In the genomic region with DNA sequence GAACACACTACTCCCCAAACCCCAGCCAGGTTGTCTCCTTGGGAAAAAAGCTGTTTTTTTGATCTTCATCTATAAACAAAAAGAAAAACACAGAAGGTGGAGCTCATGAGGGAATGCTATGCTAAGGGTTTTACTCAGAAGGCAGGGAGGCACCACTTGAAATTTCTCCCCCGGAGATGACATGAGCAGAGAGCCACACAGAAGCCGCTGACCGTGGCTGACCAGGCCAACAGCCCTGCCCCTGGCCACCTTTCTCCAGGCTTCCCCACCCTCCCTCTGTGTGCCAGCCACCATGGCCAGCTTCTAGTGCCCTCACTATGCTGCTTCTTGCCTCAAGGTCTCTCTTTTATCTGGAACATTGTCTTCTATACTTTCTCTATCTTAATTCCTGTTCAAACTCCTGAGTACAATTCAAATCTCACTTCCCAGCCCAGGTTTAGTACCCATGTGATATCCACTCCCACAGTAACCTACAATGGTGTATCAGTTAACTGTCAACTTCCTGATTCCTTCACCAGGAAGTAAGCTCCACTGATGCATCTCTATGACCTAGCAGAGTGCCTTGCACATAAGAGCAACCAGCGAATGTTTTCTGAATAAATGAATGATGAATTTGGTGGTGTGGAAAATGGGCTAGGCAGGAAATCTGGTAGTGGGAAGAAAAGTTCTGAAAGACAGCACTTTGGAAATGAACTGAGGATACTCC, we compare ENCODE assay signal across 1 cellular context.
TF ChIP-seq lines count a peak whose summit lies in the region.

No MANE protein-coding gene starts in this region.

TF ChIP-seq in GM12878, 131 proteins besides CTCF, POLR2A, EP300 and RAD21:
- TF ChIP-seq ZNF274 (IDR thresholded peaks at IDR 0.05; ENCODE audit: insufficient read depth, insufficient read length) (no peak), NR2C2 (IDR thresholded peaks at IDR 0.05; ENCODE audit: borderline replicate concordance, control insufficient read depth, insufficient read length, low read depth) (no peak), SMAD1 (IDR thresholded peaks at IDR 0.05; ENCODE audit: low read depth, partially characterized antibody) (no peak), KDM1A (IDR thresholded peaks at IDR 0.05; ENCODE audit: borderline replicate concordance) (no peak), STAT3 (IDR thresholded peaks at IDR 0.05; ENCODE audit: low read depth, low read length) (no peak), TAF1 (IDR thresholded peaks at IDR 0.05; ENCODE audit: borderline replicate concordance, low read depth, low read length) (no peak), RUNX3 (IDR thresholded peaks at IDR 0.05; ENCODE audit: low read length) (no peak), YBX1 (IDR thresholded peaks at IDR 0.05) (no peak), TCF3 (IDR thresholded peaks at IDR 0.05; ENCODE audit: borderline replicate concordance, insufficient read depth, low read depth, low read length) (no peak), SRF (IDR thresholded peaks at IDR 0.05; ENCODE audit: low read depth in 2 of 2, low read length in 2 of 2) (no peak), ATF7 (IDR thresholded peaks at IDR 0.05; ENCODE audit: low read depth) (no peak), CREM (IDR thresholded peaks at IDR 0.05; ENCODE audit: low read depth) (no peak)
- TF ChIP-seq, protein P1, sequence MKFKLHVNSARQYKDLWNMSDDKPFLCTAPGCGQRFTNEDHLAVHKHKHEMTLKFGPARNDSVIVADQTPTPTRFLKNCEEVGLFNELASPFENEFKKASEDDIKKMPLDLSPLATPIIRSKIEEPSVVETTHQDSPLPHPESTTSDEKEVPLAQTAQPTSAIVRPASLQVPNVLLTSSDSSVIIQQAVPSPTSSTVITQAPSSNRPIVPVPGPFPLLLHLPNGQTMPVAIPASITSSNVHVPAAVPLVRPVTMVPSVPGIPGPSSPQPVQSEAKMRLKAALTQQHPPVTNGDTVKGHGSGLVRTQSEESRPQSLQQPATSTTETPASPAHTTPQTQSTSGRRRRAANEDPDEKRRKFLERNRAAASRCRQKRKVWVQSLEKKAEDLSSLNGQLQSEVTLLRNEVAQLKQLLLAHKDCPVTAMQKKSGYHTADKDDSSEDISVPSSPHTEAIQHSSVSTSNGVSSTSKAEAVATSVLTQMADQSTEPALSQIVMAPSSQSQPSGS (IDR thresholded peaks at IDR 0.05; ENCODE audit: low read length): no peak
- TF ChIP-seq, protein P2, sequence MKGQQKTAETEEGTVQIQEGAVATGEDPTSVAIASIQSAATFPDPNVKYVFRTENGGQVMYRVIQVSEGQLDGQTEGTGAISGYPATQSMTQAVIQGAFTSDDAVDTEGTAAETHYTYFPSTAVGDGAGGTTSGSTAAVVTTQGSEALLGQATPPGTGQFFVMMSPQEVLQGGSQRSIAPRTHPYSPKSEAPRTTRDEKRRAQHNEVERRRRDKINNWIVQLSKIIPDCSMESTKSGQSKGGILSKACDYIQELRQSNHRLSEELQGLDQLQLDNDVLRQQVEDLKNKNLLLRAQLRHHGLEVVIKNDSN (IDR thresholded peaks at IDR 0.05; ENCODE audit: borderline replicate concordance, extremely low read length, insufficient read depth, low read depth, low read length): no peak
- TF ChIP-seq, protein P3, sequence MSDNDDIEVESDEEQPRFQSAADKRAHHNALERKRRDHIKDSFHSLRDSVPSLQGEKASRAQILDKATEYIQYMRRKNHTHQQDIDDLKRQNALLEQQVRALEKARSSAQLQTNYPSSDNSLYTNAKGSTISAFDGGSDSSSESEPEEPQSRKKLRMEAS (IDR thresholded peaks at IDR 0.05; ENCODE audit: low read depth, low read length): no peak
- TF ChIP-seq, protein P4, sequence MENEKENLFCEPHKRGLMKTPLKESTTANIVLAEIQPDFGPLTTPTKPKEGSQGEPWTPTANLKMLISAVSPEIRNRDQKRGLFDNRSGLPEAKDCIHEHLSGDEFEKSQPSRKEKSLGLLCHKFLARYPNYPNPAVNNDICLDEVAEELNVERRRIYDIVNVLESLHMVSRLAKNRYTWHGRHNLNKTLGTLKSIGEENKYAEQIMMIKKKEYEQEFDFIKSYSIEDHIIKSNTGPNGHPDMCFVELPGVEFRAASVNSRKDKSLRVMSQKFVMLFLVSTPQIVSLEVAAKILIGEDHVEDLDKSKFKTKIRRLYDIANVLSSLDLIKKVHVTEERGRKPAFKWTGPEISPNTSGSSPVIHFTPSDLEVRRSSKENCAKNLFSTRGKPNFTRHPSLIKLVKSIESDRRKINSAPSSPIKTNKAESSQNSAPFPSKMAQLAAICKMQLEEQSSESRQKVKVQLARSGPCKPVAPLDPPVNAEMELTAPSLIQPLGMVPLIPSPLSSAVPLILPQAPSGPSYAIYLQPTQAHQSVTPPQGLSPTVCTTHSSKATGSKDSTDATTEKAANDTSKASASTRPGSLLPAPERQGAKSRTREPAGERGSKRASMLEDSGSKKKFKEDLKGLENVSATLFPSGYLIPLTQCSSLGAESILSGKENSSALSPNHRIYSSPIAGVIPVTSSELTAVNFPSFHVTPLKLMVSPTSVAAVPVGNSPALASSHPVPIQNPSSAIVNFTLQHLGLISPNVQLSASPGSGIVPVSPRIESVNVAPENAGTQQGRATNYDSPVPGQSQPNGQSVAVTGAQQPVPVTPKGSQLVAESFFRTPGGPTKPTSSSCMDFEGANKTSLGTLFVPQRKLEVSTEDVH (IDR thresholded peaks at IDR 0.05; ENCODE audit: low read depth, partially characterized antibody): no peak
- TF ChIP-seq, protein P5, sequence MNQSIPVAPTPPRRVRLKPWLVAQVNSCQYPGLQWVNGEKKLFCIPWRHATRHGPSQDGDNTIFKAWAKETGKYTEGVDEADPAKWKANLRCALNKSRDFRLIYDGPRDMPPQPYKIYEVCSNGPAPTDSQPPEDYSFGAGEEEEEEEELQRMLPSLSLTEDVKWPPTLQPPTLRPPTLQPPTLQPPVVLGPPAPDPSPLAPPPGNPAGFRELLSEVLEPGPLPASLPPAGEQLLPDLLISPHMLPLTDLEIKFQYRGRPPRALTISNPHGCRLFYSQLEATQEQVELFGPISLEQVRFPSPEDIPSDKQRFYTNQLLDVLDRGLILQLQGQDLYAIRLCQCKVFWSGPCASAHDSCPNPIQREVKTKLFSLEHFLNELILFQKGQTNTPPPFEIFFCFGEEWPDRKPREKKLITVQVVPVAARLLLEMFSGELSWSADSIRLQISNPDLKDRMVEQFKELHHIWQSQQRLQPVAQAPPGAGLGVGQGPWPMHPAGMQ (IDR thresholded peaks at IDR 0.05; ENCODE audit: borderline replicate concordance): no peak
- TF ChIP-seq, protein P6, sequence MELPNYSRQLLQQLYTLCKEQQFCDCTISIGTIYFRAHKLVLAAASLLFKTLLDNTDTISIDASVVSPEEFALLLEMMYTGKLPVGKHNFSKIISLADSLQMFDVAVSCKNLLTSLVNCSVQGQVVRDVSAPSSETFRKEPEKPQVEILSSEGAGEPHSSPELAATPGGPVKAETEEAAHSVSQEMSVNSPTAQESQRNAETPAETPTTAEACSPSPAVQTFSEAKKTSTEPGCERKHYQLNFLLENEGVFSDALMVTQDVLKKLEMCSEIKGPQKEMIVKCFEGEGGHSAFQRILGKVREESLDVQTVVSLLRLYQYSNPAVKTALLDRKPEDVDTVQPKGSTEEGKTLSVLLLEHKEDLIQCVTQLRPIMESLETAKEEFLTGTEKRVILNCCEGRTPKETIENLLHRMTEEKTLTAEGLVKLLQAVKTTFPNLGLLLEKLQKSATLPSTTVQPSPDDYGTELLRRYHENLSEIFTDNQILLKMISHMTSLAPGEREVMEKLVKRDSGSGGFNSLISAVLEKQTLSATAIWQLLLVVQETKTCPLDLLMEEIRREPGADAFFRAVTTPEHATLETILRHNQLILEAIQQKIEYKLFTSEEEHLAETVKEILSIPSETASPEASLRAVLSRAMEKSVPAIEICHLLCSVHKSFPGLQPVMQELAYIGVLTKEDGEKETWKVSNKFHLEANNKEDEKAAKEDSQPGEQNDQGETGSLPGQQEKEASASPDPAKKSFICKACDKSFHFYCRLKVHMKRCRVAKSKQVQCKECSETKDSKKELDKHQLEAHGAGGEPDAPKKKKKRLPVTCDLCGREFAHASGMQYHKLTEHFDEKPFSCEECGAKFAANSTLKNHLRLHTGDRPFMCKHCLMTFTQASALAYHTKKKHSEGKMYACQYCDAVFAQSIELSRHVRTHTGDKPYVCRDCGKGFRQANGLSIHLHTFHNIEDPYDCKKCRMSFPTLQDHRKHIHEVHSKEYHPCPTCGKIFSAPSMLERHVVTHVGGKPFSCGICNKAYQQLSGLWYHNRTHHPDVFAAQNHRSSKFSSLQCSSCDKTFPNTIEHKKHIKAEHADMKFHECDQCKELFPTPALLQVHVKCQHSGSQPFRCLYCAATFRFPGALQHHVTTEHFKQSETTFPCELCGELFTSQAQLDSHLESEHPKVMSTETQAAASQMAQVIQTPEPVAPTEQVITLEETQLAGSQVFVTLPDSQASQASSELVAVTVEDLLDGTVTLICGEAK (IDR thresholded peaks at IDR 0.05; ENCODE audit: borderline replicate concordance): no peak
- TF ChIP-seq, protein P7, sequence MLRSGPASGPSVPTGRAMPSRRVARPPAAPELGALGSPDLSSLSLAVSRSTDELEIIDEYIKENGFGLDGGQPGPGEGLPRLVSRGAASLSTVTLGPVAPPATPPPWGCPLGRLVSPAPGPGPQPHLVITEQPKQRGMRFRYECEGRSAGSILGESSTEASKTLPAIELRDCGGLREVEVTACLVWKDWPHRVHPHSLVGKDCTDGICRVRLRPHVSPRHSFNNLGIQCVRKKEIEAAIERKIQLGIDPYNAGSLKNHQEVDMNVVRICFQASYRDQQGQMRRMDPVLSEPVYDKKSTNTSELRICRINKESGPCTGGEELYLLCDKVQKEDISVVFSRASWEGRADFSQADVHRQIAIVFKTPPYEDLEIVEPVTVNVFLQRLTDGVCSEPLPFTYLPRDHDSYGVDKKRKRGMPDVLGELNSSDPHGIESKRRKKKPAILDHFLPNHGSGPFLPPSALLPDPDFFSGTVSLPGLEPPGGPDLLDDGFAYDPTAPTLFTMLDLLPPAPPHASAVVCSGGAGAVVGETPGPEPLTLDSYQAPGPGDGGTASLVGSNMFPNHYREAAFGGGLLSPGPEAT (IDR thresholded peaks at IDR 0.05; ENCODE audit: low read depth): no peak
